1 cellular context compared by ENCODE assay signal in genomic region chr3:52983828-52984227, GRCh38.
TF ChIP-seq lines count a peak whose summit lies in the region.

No MANE protein-coding gene starts in this region.

TF ChIP-seq in GM12878, 131 proteins besides CTCF, POLR2A, EP300 and RAD21 (continued from another document):
- no peak for TF ChIP-seq ZNF24 (IDR thresholded peaks at IDR 0.05)
- peak; percentile 84; the same call in 1 of the 2 replicates for TF ChIP-seq RELB (IDR thresholded peaks at IDR 0.05; ENCODE audit: low read depth)
- no peak for TF ChIP-seq E4F1 (IDR thresholded peaks at IDR 0.05; ENCODE audit: borderline replicate concordance, partially characterized antibody)
- no peak for TF ChIP-seq FOS (IDR thresholded peaks at IDR 0.05; ENCODE audit: borderline replicate concordance, extremely low read depth, insufficient read length)
- no peak for TF ChIP-seq EZH2 (IDR thresholded peaks at IDR 0.05; ENCODE audit: borderline replicate concordance, control insufficient read depth, low read depth, low read length)
- no peak for TF ChIP-seq RB1 (IDR thresholded peaks at IDR 0.05; ENCODE audit: borderline replicate concordance)
- peak; percentile 31; the same call in 1 of the 2 replicates for TF ChIP-seq NBN (IDR thresholded peaks at IDR 0.05)
- TF ChIP-seq IKZF2 (IDR thresholded peaks at IDR 0.05) = peak; percentile 91 to 94
- no peak for TF ChIP-seq ZNF207 (IDR thresholded peaks at IDR 0.05; ENCODE audit: borderline replicate concordance)
- no peak for TF ChIP-seq SP1 (IDR thresholded peaks at IDR 0.05; ENCODE audit: low read depth, low read length)
- TF ChIP-seq ZBTB33 (IDR thresholded peaks at IDR 0.05) = no peak
- TF ChIP-seq PKNOX1 (IDR thresholded peaks at IDR 0.05) = no peak
- TF ChIP-seq MEF2B (IDR thresholded peaks at IDR 0.05; ENCODE audit: partially characterized antibody, poor library complexity, severe bottlenecking) = no peak
- TF ChIP-seq ATF7 (IDR thresholded peaks at IDR 0.05; ENCODE audit: low read depth) = 0 out of 2 replicates have a peak, but pooled peaks have one; percentile 2
- TF ChIP-seq RFX5 (IDR thresholded peaks at IDR 0.05; ENCODE audit: low read depth, low read length) = no peak
- no peak for TF ChIP-seq SMAD5 (IDR thresholded peaks at IDR 0.05; ENCODE audit: low read depth)
- TF ChIP-seq SPI1 (IDR thresholded peaks at IDR 0.05; ENCODE audit: borderline replicate concordance, insufficient read depth, low read depth, low read length) = peak; percentile 30
- no peak for TF ChIP-seq MEF2A (IDR thresholded peaks at IDR 0.05; ENCODE audit: insufficient read depth, low read depth, low read length)
- peak; percentile 90 for TF ChIP-seq IKZF1 (conservative IDR thresholded peaks at IDR 0.05)
- no peak for TF ChIP-seq HDAC6 (IDR thresholded peaks at IDR 0.05; ENCODE audit: unreplicated experiment)
- 0 out of 2 replicates have a peak, but pooled peaks have one; percentile 88 for TF ChIP-seq DPF2 (IDR thresholded peaks at IDR 0.05)
- no peak for TF ChIP-seq JUND (IDR thresholded peaks at IDR 0.05; ENCODE audit: low read depth, low read length)
